ENCODE assay signal across 24 cellular contexts in the genomic region with DNA sequence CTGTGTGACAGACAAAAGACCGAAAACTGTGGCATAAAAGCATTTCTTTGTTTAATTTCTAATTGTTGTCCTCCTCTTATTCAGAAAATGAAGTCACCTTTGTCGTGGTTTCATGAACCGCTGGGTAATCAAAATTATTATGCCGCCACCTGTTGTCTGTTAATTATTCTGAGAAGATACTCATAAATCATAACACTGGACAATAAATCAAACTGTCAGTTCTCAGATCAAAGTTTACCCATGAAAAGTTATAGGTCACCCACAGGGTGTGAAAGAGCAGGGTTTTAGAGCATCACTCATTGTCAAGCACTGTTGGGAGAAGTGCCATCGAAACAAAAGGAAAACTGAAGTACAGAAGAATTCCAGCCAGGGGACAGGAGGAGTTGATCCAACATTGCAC.
"Had no signal": no experiment of that assay in that cellular context is flagged by ENCODE, and none has a peak within 500 bp of the region (broad histone marks: within the 10 kb centered on the region; RNA-seq: fewer than 3 reads in every experiment).

No MANE protein-coding gene starts in this region.

- H3K36me3 Mint-ChIP-seq: activated naive CD4-positive, alpha-beta T cell treated with anti-CD3 and anti-CD28 coated beads, Interleukin-2, amount 50 U/mL, for 24 hours had no signal

- H3K27ac ChIP-seq: breast epithelium, SK-N-MC, VCaP had no signal

- DNase-seq: activated CD4-positive, alpha-beta memory T cell treated with anti-CD3 and anti-CD28 coated beads, Interleukin-2, amount 10 ng/mL, durations not matched to agents 7 days and 5 days; activated CD4-positive, alpha-beta T cell treated with anti-CD3 and anti-CD28 coated beads for 36 hours; activated CD4-positive, alpha-beta T cell treated with anti-CD3 and anti-CD28 coated beads, Interleukin-2, amount 50 U/mL, for 1 hour; activated CD4-positive, CD25-positive, alpha-beta regulatory T cell; activated T-cell treated with anti-CD3 and anti-CD28 coated beads for 4 hours; activated T-cell treated with anti-CD3 and anti-CD28 coated beads, Interleukin-2, amount 50 U/mL, for 72 hours; aorta; caudate nucleus; Kasumi-1; KBM-7; NCI-H1105 treated with DMSO at 0.1 percent for 48 hours; NCI-H2029; NCI-H446; NCI-H524; NCI-H82; RPMI8226; T-helper 1 cell had no signal

- H3K27me3 Mint-ChIP-seq: activated CD4-positive, alpha-beta memory T cell treated with anti-CD3 and anti-CD28 coated beads, Interleukin-2, amount 10 ng/mL, durations not matched to agents 7 days and 5 days; activated CD4-positive, alpha-beta T cell treated with anti-CD3 and anti-CD28 coated beads for 36 hours had no signal

- H3K27ac Mint-ChIP-seq: activated CD4-positive, alpha-beta memory T cell treated with anti-CD3 and anti-CD28 coated beads, Interleukin-2, amount 10 ng/mL, durations not matched to agents 7 days and 5 days; activated CD4-positive, alpha-beta T cell treated with anti-CD3 and anti-CD28 coated beads for 36 hours; activated naive CD4-positive, alpha-beta T cell treated with anti-CD3 and anti-CD28 coated beads, Interleukin-2, amount 50 U/mL, for 24 hours; activated T-cell treated with anti-CD3 and anti-CD28 coated beads, Interleukin-2, amount 50 U/mL, for 72 hours; activated T-helper 2 cell treated with anti-CD3 and anti-CD28 coated beads, Interferon-gamma antibody, Interleukin-2, Interleukin-4, amounts not matched to agents 10 μg/mL and 5 μg/mL and 100 μg/mL, durations not matched to agents 14 hours and 24 hours and 36 hours had no signal

- ATAC-seq: activated CD4-positive, alpha-beta T cell treated with anti-CD3 and anti-CD28 coated beads for 36 hours; activated T-cell treated with anti-CD3 and anti-CD28 coated beads, Interleukin-2, amount 50 U/mL, for 72 hours; Panc1; Right ventricle myocardium inferior had no signal

- H3K4me3 ChIP-seq: breast epithelium, SK-N-MC had no signal

- H3K9me3 ChIP-seq: breast epithelium had no signal

- H3K4me1 ChIP-seq: breast epithelium had no signal

- H3K36me3 ChIP-seq: breast epithelium had no signal

- H3K4me3 Mint-ChIP-seq: activated CD4-positive, alpha-beta memory T cell treated with anti-CD3 and anti-CD28 coated beads, Interleukin-2, amount 10 ng/mL, durations not matched to agents 7 days and 5 days; activated CD4-positive, alpha-beta T cell treated with anti-CD3 and anti-CD28 coated beads for 36 hours; activated naive CD4-positive, alpha-beta T cell treated with anti-CD3 and anti-CD28 coated beads, Interleukin-2, amount 50 U/mL, for 24 hours; activated T-cell treated with anti-CD3 and anti-CD28 coated beads, Interleukin-2, amount 50 U/mL, for 72 hours had no signal

- H3K9me3 Mint-ChIP-seq: activated naive CD4-positive, alpha-beta T cell treated with anti-CD3 and anti-CD28 coated beads, Interleukin-2, amount 50 U/mL, for 24 hours had no signal

- H3K4me1 Mint-ChIP-seq: activated CD4-positive, alpha-beta memory T cell treated with anti-CD3 and anti-CD28 coated beads, Interleukin-2, amount 10 ng/mL, durations not matched to agents 7 days and 5 days; activated CD4-positive, alpha-beta T cell treated with anti-CD3 and anti-CD28 coated beads for 36 hours; activated naive CD4-positive, alpha-beta T cell treated with anti-CD3 and anti-CD28 coated beads, Interleukin-2, amount 50 U/mL, for 24 hours had no signal
